15 cellular contexts compared by ENCODE assay signal in the genomic region with DNA sequence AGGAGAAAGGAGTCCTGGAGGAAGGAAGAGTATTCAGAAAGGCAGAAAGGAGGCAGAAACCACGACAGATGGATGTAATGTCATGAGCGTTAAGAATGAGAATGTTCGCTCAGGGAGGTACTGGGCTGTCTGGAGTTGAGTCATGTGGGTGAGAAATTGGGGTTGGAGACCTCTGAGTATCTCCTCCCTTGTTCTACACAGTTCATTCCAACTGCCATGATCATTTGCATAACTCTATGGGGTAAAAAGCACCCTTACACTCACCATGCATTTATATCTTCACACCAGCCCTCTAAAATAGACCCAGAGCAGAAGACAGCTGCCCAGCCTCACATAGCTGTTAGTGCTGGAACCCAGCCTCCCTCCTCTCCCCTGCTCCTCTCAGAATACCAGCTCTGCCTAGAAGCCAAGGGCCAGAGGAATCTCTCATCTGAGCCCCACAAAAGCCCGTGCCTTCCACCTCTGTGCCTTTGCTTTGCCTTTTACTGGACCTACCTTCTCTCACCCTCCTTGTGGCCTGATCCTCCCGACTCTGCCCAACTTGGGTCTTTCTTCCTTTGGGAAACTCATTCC.
DNase-seq lines count a peak whose midpoint lies in the region; ATAC-seq and TF ChIP-seq lines count a peak whose summit lies in the region.
"Had no signal": no experiment of that assay in that cellular context is flagged by ENCODE, and none has a peak within 500 bp of the region (broad histone marks: within the 10 kb centered on the region; RNA-seq: fewer than 3 reads in every experiment).

No MANE protein-coding gene starts in this region.

- in situ Hi-C loops in gastrocnemius medialis (cut with MboI; ENCODE audit: low sequenced_read_pairs in 4 of 4) = loop anchor here in 3 of 4 donors (10.0 to 25.0 kb wide), 4 partner anchors 117 to 1646 kb away; no protein-coding TSS in a partner anchor

- intact Hi-C loops in aorta (cut with DNase I) = no loop called here
- intact Hi-C loops in gastrocnemius medialis (cut with DNase I; ENCODE audit: low total_unique reads) = no loop called here

- TF ChIP-seq POLR2A in gastrocnemius medialis (IDR thresholded peaks at IDR 0.05) = no peak

- TF ChIP-seq CTCF in omental fat pad (IDR thresholded peaks at IDR 0.05) (no peak), gastrocnemius medialis (IDR thresholded peaks at IDR 0.05 in 4 of 5, conservative IDR thresholded peaks at IDR 0.05 in 1 of 5) (no peak)

- H3K36me3 ChIP-seq in aorta (ENCODE audit: control insufficient read depth in 1 of 2, insufficient read depth in 2 of 2, low read length in 1 of 2) = no peaks in the 10 kb centered on the region
- H3K36me3 ChIP-seq in gastrocnemius medialis = no peaks in the 10 kb centered on the region

- H3K9me3 ChIP-seq in aorta (ENCODE audit: control insufficient read depth, low read length) (no peaks in the 10 kb centered on the region), gastrocnemius medialis (no peaks in the 10 kb centered on the region)
- H3K9me3 ChIP-seq: testis had no signal

- H3K4me1 ChIP-seq in aorta (ENCODE audit: control insufficient read depth in 1 of 2, insufficient read depth in 2 of 2, low read length in 2 of 2) (no peaks in the 10 kb centered on the region), gastrocnemius medialis (no peaks in the 10 kb centered on the region)
- H3K4me1 ChIP-seq: testis had no signal

- H3K4me3 ChIP-seq in aorta (ENCODE audit: low read length in 2 of 2) = no peak overlapping the region
- no peak overlapping the region for H3K4me3 ChIP-seq in gastrocnemius medialis
- H3K4me3 ChIP-seq: GM23338, PC-9, testis had no signal

- DNase-seq in omental fat pad (ENCODE audit: low spot score) (no peak), aorta (no peak), gastrocnemius medialis (no peak), GF-D8 (lab: John Stamatoyannopoulos, UW) (no peak), activated gamma-delta T cell (lab: John Stamatoyannopoulos, UW) (no peak)
- DNase-seq: left ventricle myocardium superior, NCI-H2171 treated with DMSO at 0.1 percent for 48 hours, PC-9, testis had no signal

- no peak overlapping the region for H3K27ac ChIP-seq in aorta (ENCODE audit: low read depth in 1 of 2, low read length in 2 of 2)
- no peak overlapping the region for H3K27ac ChIP-seq in gastrocnemius medialis
- H3K27ac ChIP-seq: C4-2B, PC-9, testis had no signal

- WGBS in aorta, 2 donors = 88 to 91% methylated on average over 5 of the region's 5 CpGs

- ATAC-seq in GM18870 (IDR thresholded peaks at IDR 0.05; ENCODE audit: unreplicated experiment) = peak; percentile 96
- ATAC-seq in GM21529 (IDR thresholded peaks at IDR 0.05; ENCODE audit: unreplicated experiment) = peak; percentile 72
- ATAC-seq in HG03159 (IDR thresholded peaks at IDR 0.05; ENCODE audit: unreplicated experiment) = peak; percentile 64
- ATAC-seq in omental fat pad (ENCODE audit: low FRiP score) = peak; percentile 82
- ATAC-seq in aorta (ENCODE audit: low FRiP score) = no peak
- no peak for ATAC-seq in gastrocnemius medialis
- ATAC-seq: GM23338, left ventricle myocardium superior, WTC11 had no signal

- H3K27me3 ChIP-seq in aorta (ENCODE audit: control insufficient read depth in 1 of 2, insufficient read depth in 2 of 2, low read length in 1 of 2) (no peaks in the 10 kb centered on the region), gastrocnemius medialis (peaks cover 0 to 9% (median 7%) of the 10 kb centered on the region in 3 donors)
- H3K27me3 ChIP-seq: testis had no signal

Comparison
In these comparisons a context has a peak if more than half of its experiments do, and no peak if none do; other contexts are left out.
1. ATAC-seq: peak in GM18870 (single experiment), GM21529 (single experiment), HG03159 (single experiment) and omental fat pad (single experiment); none in aorta (single experiment) and gastrocnemius medialis (0 of 2).